8 cellular contexts compared by ENCODE assay signal in the genomic region with DNA sequence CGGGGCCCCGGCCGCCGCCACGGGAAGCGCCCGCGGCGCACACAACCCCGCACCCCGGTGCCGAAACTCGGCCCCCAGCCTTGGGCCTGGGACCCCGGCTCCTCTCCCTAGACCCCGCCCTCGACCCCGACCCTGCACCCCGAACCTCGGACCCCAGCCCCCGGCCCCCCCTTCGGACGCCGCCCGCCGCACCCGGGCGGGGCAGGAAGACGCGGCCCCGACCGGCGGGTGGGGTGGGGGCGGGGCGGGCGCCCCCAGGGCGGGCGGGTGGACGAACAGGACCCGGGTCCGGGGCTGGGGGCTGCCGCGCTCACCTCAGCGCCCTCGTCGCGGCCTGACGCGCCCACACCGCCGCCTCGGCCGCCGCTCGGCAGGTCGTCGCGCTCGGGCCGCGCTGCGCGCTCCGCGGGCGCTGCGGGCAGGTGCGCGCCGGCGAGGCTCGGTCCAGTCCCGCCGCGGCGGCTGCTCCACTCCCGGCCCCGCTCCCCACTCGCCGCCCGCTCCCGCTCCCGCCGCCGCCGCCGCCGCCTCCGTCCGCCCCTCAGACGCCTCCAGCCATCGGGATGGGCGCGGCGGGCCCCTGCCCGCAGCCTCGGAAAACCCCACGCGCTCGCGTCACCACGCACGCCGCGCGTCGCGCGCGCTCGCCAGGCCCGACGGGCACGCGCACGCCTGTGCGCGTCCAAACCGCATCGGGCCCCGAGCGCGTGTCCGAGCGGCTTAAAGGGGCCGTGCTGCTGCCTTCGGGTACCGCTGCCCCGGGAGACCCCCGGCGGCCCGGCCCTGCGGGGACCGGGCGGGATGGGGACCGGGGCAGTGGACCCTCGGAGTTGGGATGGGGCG.
A peak's percentile ranks its signal among the peaks of the same experiment; 100 is the strongest.
DNase-seq lines count a peak whose midpoint lies in the region; ATAC-seq and TF ChIP-seq lines count a peak whose summit lies in the region.

GNB1 (minus strand) TSS at position 582 of the 843 bp plus-strand sequence. CDS start 65,634 bp downstream, outside the sequence.

- TF ChIP-seq CTCF in RWPE2 (IDR thresholded peaks at IDR 0.05; ENCODE audit: poor library complexity, severe bottlenecking), result no peak
- no peak for TF ChIP-seq CTCF in fibroblast of pulmonary artery (IDR thresholded peaks at IDR 0.05; ENCODE audit: low read length, missing control alignments)
- TF ChIP-seq CTCF in nephron (IDR thresholded peaks at IDR 0.05; ENCODE audit: unreplicated experiment in 3 of 3), result no peak

- H3K36me3 ChIP-seq in RWPE2 (ENCODE audit: low read depth), result peaks cover 10% of the 10 kb centered on the region

- H3K36me3 Mint-ChIP-seq in nephron (ENCODE audit: low read depth), result peaks cover 15% of the 10 kb centered on the region

- ATAC-seq in GM21619 (IDR thresholded peaks at IDR 0.05; ENCODE audit: unreplicated experiment) (peak; percentile 51), RWPE2 (ENCODE audit: low read depth) (peak; percentile 45)

- peak; percentile 71 for DNase-seq in DMS53 treated with DMSO at 0.1 percent for 48 hours (lab: John Stamatoyannopoulos, UW; ENCODE audit: unreplicated experiment)
- DNase-seq in KG1 (lab: John Stamatoyannopoulos, UW), result peak; percentile 94
- DNase-seq in RWPE2 (ENCODE audit: low spot score), result peak; percentile 77
- DNase-seq in activated T-helper 9 cell treated with anti-CD3 and anti-CD28 coated beads, Interleukin-2, amount 50 U/mL, for 16 hours (ENCODE audit: low read depth), result peak; percentile 86
- peak; percentile 89 for DNase-seq in fibroblast of pulmonary artery (ENCODE audit: low read depth)
- peak; percentile 79 for DNase-seq in stimulated activated naive CD4-positive, alpha-beta T cell treated with Interleukin-2 at 50 U/mL for 16 hours (lab: John Stamatoyannopoulos, UW)

- H3K4me3 ChIP-seq in RWPE2 (ENCODE audit: severe bottlenecking) (peak within 1 kb of the TSS; percentile 99), fibroblast of pulmonary artery (replicated peaks; ENCODE audit: low read depth, low read length) (peak within 1 kb of the TSS; percentile 83)

- H3K4me1 ChIP-seq in RWPE2 (ENCODE audit: insufficient read depth, poor library complexity, severe bottlenecking), result peaks cover 31% of the 10 kb centered on the region

- H3K4me3 Mint-ChIP-seq in nephron, result peak within 1 kb of the TSS; percentile 87 to 91 (median 89)

- peak within 1 kb of the TSS; percentile 89 to 93 (median 92) for H3K27ac Mint-ChIP-seq in nephron

- H3K9me3 ChIP-seq in RWPE2 (ENCODE audit: severe bottlenecking), result no peaks in the 10 kb centered on the region

- peak within 1 kb of the TSS; percentile 91 for H3K27ac ChIP-seq in RWPE2 (ENCODE audit: poor library complexity, severe bottlenecking)

- H3K27me3 ChIP-seq in RWPE2 (ENCODE audit: insufficient read depth, poor library complexity, severe bottlenecking), result no peaks in the 10 kb centered on the region

- no peaks in the 10 kb centered on the region for H3K9me3 Mint-ChIP-seq in nephron

- H3K4me1 Mint-ChIP-seq in nephron, result peaks cover 43% of the 10 kb centered on the region

- peaks cover 6% of the 10 kb centered on the region for H3K27me3 Mint-ChIP-seq in nephron (ENCODE audit: low read depth)

Comparison
In these comparisons a context has a peak if more than half of its experiments do, and no peak if none do; other contexts are left out.
1. Peak in every context shown above with its lines: DNase-seq, ATAC-seq, H3K4me3 ChIP-seq and H3K27ac ChIP-seq.